ENCODE assay signal across 14 cellular contexts in the genomic region with DNA sequence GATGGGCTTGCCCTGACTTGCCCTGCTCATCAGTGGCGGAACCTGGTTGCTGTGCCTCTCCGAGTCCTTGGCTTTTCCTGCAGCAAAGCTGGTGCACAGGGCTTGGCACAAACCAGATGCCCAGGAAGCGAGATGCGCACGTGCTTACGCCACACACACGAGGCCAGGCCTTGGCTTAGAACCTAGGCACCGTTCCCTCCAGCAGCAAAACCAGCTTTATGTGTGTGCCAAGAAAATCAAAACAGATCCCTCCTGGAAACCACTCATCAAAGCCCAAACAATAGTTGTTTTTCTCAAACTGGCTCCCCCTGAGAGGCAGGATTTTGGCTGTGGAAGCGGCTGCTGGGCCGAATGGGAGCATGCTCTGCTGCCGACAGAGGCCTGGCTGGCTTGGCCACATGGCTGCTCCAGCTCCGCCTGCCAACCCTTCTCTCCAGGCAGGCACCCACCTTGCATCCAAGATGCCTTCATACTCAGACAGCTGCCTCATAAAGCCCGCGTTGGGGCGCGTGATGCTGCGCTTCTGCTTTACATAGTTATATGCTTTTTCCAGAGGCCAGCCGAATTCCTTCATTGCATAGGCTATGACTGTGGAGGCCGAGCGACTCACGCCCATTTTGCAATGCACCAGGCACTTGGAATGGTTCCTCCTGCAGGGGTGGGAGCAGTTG. TPM values are rescaled to one million over a fixed set of nuclear protein-coding genes. Genes with fewer than 3 reads are reported as not detected.
A peak's percentile ranks its signal among the peaks of the same experiment; 100 is the strongest.
DNase-seq lines count a peak whose midpoint lies in the region; ATAC-seq and TF ChIP-seq lines count a peak whose summit lies in the region.
"Had no signal": no experiment of that assay in that cellular context is flagged by ENCODE, and none has a peak within 500 bp of the region (broad histone marks: within the 10 kb centered on the region; RNA-seq: fewer than 3 reads in every experiment).

No MANE protein-coding gene starts in this region.

- H3K9me3 Mint-ChIP-seq in activated CD8-positive, alpha-beta memory T cell treated with anti-CD3 and anti-CD28 coated beads, Interleukin-2, amount 10 ng/mL, durations not matched to agents 7 days and 5 days (ENCODE audit: low read depth): no peaks in the 10 kb centered on the region
- H3K9me3 Mint-ChIP-seq: type B pancreatic cell had no signal

- no peak for TF ChIP-seq CTCF in fibroblast of pulmonary artery (IDR thresholded peaks at IDR 0.05; ENCODE audit: low read length, missing control alignments)

- H3K36me3 Mint-ChIP-seq in activated CD8-positive, alpha-beta memory T cell treated with anti-CD3 and anti-CD28 coated beads, Interleukin-2, amount 10 ng/mL, durations not matched to agents 7 days and 5 days: peaks cover 42% of the 10 kb centered on the region

- CTCF ChIA-PET in activated CD8-positive, alpha-beta memory T cell treated with anti-CD3 and anti-CD28 coated beads, Interleukin-2, amount 10 ng/mL, durations not matched to agents 7 days and 5 days (lab: Charles Lee): interaction anchor here (1.2 to 12.7 kb wide), 3 partner anchors 133 to 237 kb away, joined by 3 to 203 read pairs (median 5); no protein-coding TSS in a partner anchor

- peak overlapping the region; percentile 84 for H3K27ac ChIP-seq in angular gyrus (ENCODE audit: low read depth, low read length)
- H3K27ac ChIP-seq: foreskin keratinocyte had no signal

- peak; percentile 19 for DNase-seq in AG08395 (ENCODE audit: low spot score)
- DNase-seq in fibroblast of pulmonary artery (ENCODE audit: low read depth): peak; percentile 65
- DNase-seq in occipital lobe (lab: John Stamatoyannopoulos, UW): peak; percentile 64
- no peak for DNase-seq in activated CD8-positive, alpha-beta memory T cell treated with anti-CD3 and anti-CD28 coated beads, Interleukin-2, amount 10 ng/mL, durations not matched to agents 7 days and 5 days
- DNase-seq in kidney tubule cell (ENCODE audit: low spot score): no peak
- DNase-seq: activated naive CD4-positive, alpha-beta T cell treated with anti-CD3 and anti-CD28 coated beads, Interleukin-2, amount 50 U/mL, for 16 hours; foreskin keratinocyte; NCI-H1930; stimulated activated CD4-positive, alpha-beta T cell treated with anti-CD3 and anti-CD28 coated beads, Interleukin-4, amount 100 ng/mL, for 4 hours had no signal

- peaks cover 6% of the 10 kb centered on the region for H3K4me1 Mint-ChIP-seq in activated CD8-positive, alpha-beta memory T cell treated with anti-CD3 and anti-CD28 coated beads, Interleukin-2, amount 10 ng/mL, durations not matched to agents 7 days and 5 days

- ATAC-seq in GM19395 (IDR thresholded peaks at IDR 0.05; ENCODE audit: unreplicated experiment) (no peak), GM18502 (IDR thresholded peaks at IDR 0.05; ENCODE audit: poor library complexity, unreplicated experiment) (no peak)
- no peak for ATAC-seq in activated CD8-positive, alpha-beta memory T cell treated with anti-CD3 and anti-CD28 coated beads, Interleukin-2, amount 10 ng/mL, durations not matched to agents 7 days and 5 days
- ATAC-seq: foreskin keratinocyte, Panc1 had no signal

- no peak overlapping the region for H3K27ac Mint-ChIP-seq in activated CD8-positive, alpha-beta memory T cell treated with anti-CD3 and anti-CD28 coated beads, Interleukin-2, amount 10 ng/mL, durations not matched to agents 7 days and 5 days
- H3K27ac Mint-ChIP-seq: type B pancreatic cell had no signal

- H3K27me3 Mint-ChIP-seq in activated CD8-positive, alpha-beta memory T cell treated with anti-CD3 and anti-CD28 coated beads, Interleukin-2, amount 10 ng/mL, durations not matched to agents 7 days and 5 days: no peaks in the 10 kb centered on the region
- H3K27me3 Mint-ChIP-seq: type B pancreatic cell had no signal

- H3K4me3 Mint-ChIP-seq in activated CD8-positive, alpha-beta memory T cell treated with anti-CD3 and anti-CD28 coated beads, Interleukin-2, amount 10 ng/mL, durations not matched to agents 7 days and 5 days: no peak overlapping the region
- H3K4me3 Mint-ChIP-seq: type B pancreatic cell had no signal

- H3K4me3 ChIP-seq in fibroblast of pulmonary artery (replicated peaks; ENCODE audit: low read depth, low read length): no peak overlapping the region

RNA-seq across cellular contexts. Expression of a gene that starts 58.7 kb away (rescaled TPM):
- 7.5 TPM for total RNA-seq in occipital lobe
- total RNA-seq in activated CD8-positive, alpha-beta memory T cell treated with anti-CD3 and anti-CD28 coated beads, Interleukin-2, amount 10 ng/mL, durations not matched to agents 7 days and 5 days: 10 to 100 TPM; 66.9 to 73.9 TPM

Comparison
In these comparisons a context has a peak if more than half of its experiments do, and no peak if none do; other contexts are left out.
1. DNase-seq: peak in AG08395 (single experiment), fibroblast of pulmonary artery (single experiment) and occipital lobe (single experiment); none in activated CD8-positive, alpha-beta memory T cell treated with anti-CD3 and anti-CD28 coated beads, Interleukin-2, amount 10 ng/mL, durations not matched to agents 7 days and 5 days (single experiment) and kidney tubule cell (single experiment).